Comparison of ENCODE assay signal across 7 cellular contexts in the genomic region with DNA sequence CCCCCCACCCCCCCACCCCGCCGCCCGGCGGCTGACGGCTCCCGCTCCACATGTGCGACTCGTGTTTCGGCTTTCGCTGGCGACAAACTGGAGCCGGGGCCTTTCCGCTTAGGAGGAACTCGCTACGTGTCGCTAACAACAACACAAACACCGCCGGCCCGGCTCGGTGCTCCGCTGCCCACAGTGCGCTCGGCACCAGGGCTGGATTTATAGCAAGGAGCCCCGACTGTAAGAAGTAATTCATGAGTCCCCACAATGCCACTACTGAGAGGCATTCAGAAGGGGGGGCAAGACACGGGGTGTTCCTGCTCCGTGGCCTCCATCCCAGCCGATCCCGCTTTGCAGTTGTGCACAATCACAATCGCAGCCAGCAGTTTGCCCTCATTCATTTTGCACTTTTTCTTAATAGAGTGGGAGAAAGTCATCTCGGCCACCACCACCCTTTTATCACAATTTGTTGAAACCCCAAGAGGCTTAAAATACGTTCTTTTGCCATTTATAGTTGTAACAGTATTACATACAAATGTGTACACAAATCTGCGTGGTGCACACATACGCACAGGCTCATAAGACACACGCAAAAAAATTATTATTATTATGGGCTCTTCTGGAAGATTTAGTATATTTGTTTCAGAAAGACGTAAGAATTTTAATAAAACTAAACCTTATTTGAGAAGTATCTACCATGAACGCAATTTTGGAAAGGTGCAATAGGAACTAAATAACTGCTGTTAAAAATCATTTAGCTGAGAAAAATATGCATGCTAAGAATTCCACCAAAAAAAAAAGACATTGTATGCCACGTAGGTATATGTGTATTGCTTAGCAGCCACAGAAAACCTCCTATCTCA. TPM values are rescaled to one million over a fixed set of nuclear protein-coding genes. Genes with fewer than 3 reads are reported as not detected.
A peak's percentile ranks its signal among the peaks of the same experiment; 100 is the strongest.
DNase-seq lines count a peak whose midpoint lies in the region; ATAC-seq and TF ChIP-seq lines count a peak whose summit lies in the region.

No MANE protein-coding gene starts in this region.

- H4K20me1 ChIP-seq in GM23248 (ENCODE audit: insufficient read depth) (no peaks in the 10 kb centered on the region), PC-9 (ENCODE audit: insufficient read depth) (no peaks in the 10 kb centered on the region)

- H3K4me3 Mint-ChIP-seq in T-helper 17 cell (peak overlapping the region; percentile 12), progenitor cell of endocrine pancreas (ENCODE audit: low read depth) (peak overlapping the region; percentile 70), immature natural killer cell (peak overlapping the region in 1 of 5 donors; percentile 43)

- CTCF ChIA-PET in PC-9 (lab: Charles Lee) = no interaction called here

- no peak for TF ChIP-seq CTCF in progenitor cell of endocrine pancreas (IDR thresholded peaks at IDR 0.05; ENCODE audit: unreplicated experiment)
- TF ChIP-seq CTCF in PC-9 (conservative IDR thresholded peaks at IDR 0.05) = no peak

- POLR2A ChIA-PET in PC-9 (lab: Charles Lee; ENCODE audit: unreplicated experiment) = no interaction called here

- H3K36me3 Mint-ChIP-seq in T-helper 17 cell (ENCODE audit: low read depth) = peaks cover 3% of the 10 kb centered on the region
- H3K36me3 Mint-ChIP-seq in progenitor cell of endocrine pancreas (ENCODE audit: insufficient read depth) = no peaks in the 10 kb centered on the region
- H3K36me3 Mint-ChIP-seq in immature natural killer cell = no peaks in the 10 kb centered on the region

- BruUV-seq in PC-9 (replicated peaks; lab: Mats Ljungman, UMichigan) = no TSS peak

- WGBS in GM23248 (ENCODE audit: low coverage in 1 of 2, low lambda C conversion rate in 2 of 2, missing lambda C conversion rate in 2 of 2), 2 experiments = 8 to 10% methylated on average over 32 to 37 of the region's 37 CpGs

- H3K27me3 ChIP-seq in GM23248 (replicated peaks; ENCODE audit: insufficient read depth) (no peaks in the 10 kb centered on the region), PC-9 (ENCODE audit: insufficient read depth, low read depth) (peaks cover 42% of the 10 kb centered on the region)

- no peaks in the 10 kb centered on the region for H3K9me3 Mint-ChIP-seq in progenitor cell of endocrine pancreas (ENCODE audit: low read depth)
- no peaks in the 10 kb centered on the region for H3K9me3 Mint-ChIP-seq in immature natural killer cell

- H2AFZ ChIP-seq in GM23248 (peak overlapping the region; percentile 81), PC-9 (no peak overlapping the region)

- intact Hi-C loops in left cardiac atrium (cut with DNase I) (loop anchor here in 1 of 2 donors (5.0 kb wide), 1 partner anchor 46 kb away; the partner anchor contains the start of gene EBF1), PC-9 (cut with micrococcal nuclease; ENCODE audit: unreplicated experiment) (no loop called here)

- peaks cover 86% of the 10 kb centered on the region for H3K27me3 Mint-ChIP-seq in T-helper 17 cell
- H3K27me3 Mint-ChIP-seq in progenitor cell of endocrine pancreas = peaks cover 80% of the 10 kb centered on the region
- peaks cover 18 to 30% (median 21%) of the 10 kb centered on the region in 3 donors for H3K27me3 Mint-ChIP-seq in immature natural killer cell (ENCODE audit: low read depth in 3 of 3)

- H3K4me3 ChIP-seq in GM23248 = peak overlapping the region; percentile 60
- H3K4me3 ChIP-seq in PC-9 = no peak overlapping the region

- in situ Hi-C loops in GM23248 (cut with MboI) = no loop called here

- ATAC-seq in T-helper 17 cell (no peak), left cardiac atrium (peak; percentile 48 to 58), GM21825 (IDR thresholded peaks at IDR 0.05; ENCODE audit: unreplicated experiment) (no peak)

- H3K36me3 ChIP-seq in GM23248 (ENCODE audit: low read depth) (no peaks in the 10 kb centered on the region), PC-9 (ENCODE audit: low read depth) (no peaks in the 10 kb centered on the region)

- H3K9me2 ChIP-seq in GM23248 (ENCODE audit: insufficient read depth) (no peaks in the 10 kb centered on the region), PC-9 (ENCODE audit: insufficient read depth) (no peaks in the 10 kb centered on the region)

- H3K79me2 ChIP-seq in GM23248 (ENCODE audit: insufficient read depth) (peaks cover 8% of the 10 kb centered on the region; the same call in 1 of the 2 replicates), PC-9 (ENCODE audit: low read depth) (no peaks in the 10 kb centered on the region)

- H3K9me3 ChIP-seq in GM23248 (ENCODE audit: low read depth) = no peaks in the 10 kb centered on the region
- H3K9me3 ChIP-seq in T-helper 17 cell (ENCODE audit: control insufficient read depth, low read length, poor library complexity, severe bottlenecking) = no peaks in the 10 kb centered on the region
- no peaks in the 10 kb centered on the region for H3K9me3 ChIP-seq in PC-9 (ENCODE audit: insufficient read depth, low read depth)

- H3K4me1 Mint-ChIP-seq in T-helper 17 cell (no peaks in the 10 kb centered on the region), progenitor cell of endocrine pancreas (ENCODE audit: low read depth) (peaks cover 4% of the 10 kb centered on the region), immature natural killer cell (peaks cover 4 to 11% of the 10 kb centered on the region in 2 donors)

- peaks cover 32% of the 10 kb centered on the region for H3F3A ChIP-seq in GM23248 (ENCODE audit: insufficient read depth)
- no peaks in the 10 kb centered on the region for H3F3A ChIP-seq in PC-9 (ENCODE audit: insufficient read depth, low read depth)

- H3K27ac Mint-ChIP-seq in T-helper 17 cell (no peak overlapping the region), progenitor cell of endocrine pancreas (peak overlapping the region; percentile 54), immature natural killer cell (no peak overlapping the region)

- DNase-seq in GM23248 (peak; percentile 80), T-helper 17 cell (no peak), left cardiac atrium (peak; percentile 77), progenitor cell of endocrine pancreas (ENCODE audit: low spot score, unreplicated experiment) (peak; percentile 28), PC-9 (no peak), immature natural killer cell (no peak)

- peak overlapping the region; percentile 85 for H3K9ac ChIP-seq in GM23248

- H3K4me2 ChIP-seq in GM23248 (ENCODE audit: unreplicated experiment) (peak overlapping the region; percentile 91), PC-9 (no peak overlapping the region)

- peak overlapping the region; percentile 93 for H3K27ac ChIP-seq in GM23248
- H3K27ac ChIP-seq in PC-9 = no peak overlapping the region

- H3K4me1 ChIP-seq in GM23248 (ENCODE audit: insufficient read depth) (peaks cover 34% of the 10 kb centered on the region), PC-9 (replicated peaks; ENCODE audit: insufficient read depth) (no peaks in the 10 kb centered on the region)

RNA-seq across cellular contexts. Expression of gene EBF1, which starts 48.1 kb away (rescaled TPM):
- 9.7 and 16.7 TPM in 2 replicates for total RNA-seq in GM23248 (2014; rRNA removed; shearing (Covaris generic))
- 27.5 and 32.1 TPM in 2 replicates for polyA plus RNA-seq in GM23248 (2016; fragmentation: Nextera tagmentation; extraction: Ambion mirVana)
- 1 to 10 TPM in 1 of 2 donors, not detected in 1; 2.3 TPM for total RNA-seq in T-helper 17 cell
- total RNA-seq in left cardiac atrium = 10 to 100 TPM; 19.3 to 28.1 TPM
- total RNA-seq in progenitor cell of endocrine pancreas = 0.38 and 0.67 TPM in 2 replicates
- total RNA-seq in PC-9 (2021) = not detected in 2 replicates
- polyA plus RNA-seq in immature natural killer cell = not detected

Comparison
In these comparisons a context has a peak if more than half of its experiments do, and no peak if none do; other contexts are left out.
1. DNase-seq: peak in GM23248 (single experiment), left cardiac atrium (single experiment) and progenitor cell of endocrine pancreas (single experiment); none in T-helper 17 cell (0 of 3), PC-9 (0 of 2) and immature natural killer cell (0 of 3).
2. ATAC-seq: peak in left cardiac atrium (2 of 2); none in T-helper 17 cell (single experiment) and GM21825 (single experiment).